ENCODE assay signal across 27 cellular contexts in genomic region chr2:62631160-62632085, GRCh38.
"Had no signal": no experiment of that assay in that cellular context is flagged by ENCODE, and none has a peak within 500 bp of the region (broad histone marks: within the 10 kb centered on the region; RNA-seq: fewer than 3 reads in every experiment).

No MANE protein-coding gene starts in this region.

- DNase-seq: activated CD4-positive, alpha-beta memory T cell treated with anti-CD3 and anti-CD28 coated beads, Interleukin-2, amount 10 ng/mL, durations not matched to agents 7 days and 5 days; activated CD4-positive, alpha-beta T cell treated with anti-CD3 and anti-CD28 coated beads for 1 hour; activated CD4-positive, alpha-beta T cell treated with anti-CD3 and anti-CD28 coated beads, Interleukin-2, amount 10 ng/mL, durations not matched to agents 7 days and 5 days; activated gamma-delta T cell treated with Interleukin-2 at 50 U/mL for 16 hours; activated naive CD4-positive, alpha-beta T cell treated with anti-CD3 and anti-CD28 coated beads, Interleukin-2, amount 50 U/mL, for 16 hours; activated naive CD8-positive, alpha-beta T cell treated with anti-CD3 and anti-CD28 coated beads, Interleukin-2, amount 50 U/mL, for 24 hours; activated T-cell treated with anti-CD3 and anti-CD28 coated beads, Interleukin-2, amount 50 U/mL, for 4 hours; anterior cingulate cortex; brain microvascular endothelial cell; caudate nucleus; foreskin fibroblast; heart left ventricle; hypothalamus; immature natural killer cell; kidney glomerular epithelial cell; lower lobe of right lung; mesenchymal stem cell; naive thymus-derived CD8-positive, alpha-beta T cell; nucleus accumbens; psoas muscle; stimulated activated CD4-positive, alpha-beta T cell treated with anti-CD3 and anti-CD28 coated beads, Interleukin-15, amount 100 ng/mL, for 24 hours; stimulated activated CD4-positive, alpha-beta T cell treated with anti-CD3 and anti-CD28 coated beads, Interleukin-2, amount 100 ng/mL, for 24 hours; stimulated activated naive CD4-positive, alpha-beta T cell; tibial artery had no signal

- ATAC-seq: activated naive CD8-positive, alpha-beta T cell treated with anti-CD3 and anti-CD28 coated beads, Interleukin-2, amount 50 U/mL, for 24 hours; activated T-cell treated with anti-CD3 and anti-CD28 coated beads, Interleukin-2, amount 50 U/mL, for 4 hours; activated T-helper 17 cell treated with anti-CD3 and anti-CD28 coated beads, Interleukin-2, amount 50 U/mL, for 72 hours; heart left ventricle; left lobe of liver; lower lobe of right lung; naive thymus-derived CD8-positive, alpha-beta T cell; psoas muscle; WTC11 had no signal
